Comparison of ENCODE assay signal across 8 cellular contexts in the genomic region with DNA sequence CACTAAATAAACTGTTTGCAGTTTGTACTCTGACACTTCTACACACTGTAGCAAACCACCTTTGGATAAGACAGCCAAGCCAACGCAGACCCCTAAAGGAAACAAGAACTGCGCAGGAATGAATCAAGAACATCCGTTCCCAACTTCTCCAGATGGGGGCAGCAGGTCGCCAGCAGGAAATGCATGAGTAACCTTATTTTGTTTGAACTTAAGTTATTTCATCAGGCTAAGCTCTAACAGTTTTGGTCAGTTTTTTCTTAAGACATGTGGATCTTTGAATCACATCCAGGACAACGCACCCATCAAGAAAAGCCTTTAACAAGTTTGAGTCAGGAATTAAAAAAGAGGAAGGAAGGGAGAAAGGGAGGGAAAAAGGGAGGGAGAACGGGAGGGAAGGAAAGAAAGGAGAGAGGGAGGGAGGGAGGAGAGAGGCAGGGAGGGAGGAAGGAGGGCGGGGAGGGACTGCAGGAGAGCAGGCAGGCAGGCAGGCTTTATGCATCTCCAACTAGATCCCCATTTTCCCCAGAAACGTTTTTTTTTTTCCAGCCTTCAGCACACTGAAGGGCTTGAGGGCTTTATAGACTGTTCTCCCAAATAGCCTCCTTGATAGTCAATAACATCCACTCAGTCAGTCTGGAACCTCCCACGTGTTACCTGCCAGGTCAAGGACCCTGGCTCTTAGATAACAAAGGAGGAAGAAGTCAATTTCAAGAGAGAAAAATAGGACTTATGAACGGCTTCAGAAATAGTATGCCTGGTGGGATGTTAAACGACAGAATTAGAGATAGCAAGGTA. TPM values are rescaled to one million over a fixed set of nuclear protein-coding genes. Genes with fewer than 3 reads are reported as not detected.
A peak's percentile ranks its signal among the peaks of the same experiment; 100 is the strongest.
DNase-seq lines count a peak whose midpoint lies in the region; ATAC-seq, FAIRE-seq and TF ChIP-seq lines count a peak whose summit lies in the region.

No MANE protein-coding gene starts in this region.

- FAIRE-seq in RCC 7860 (lab: Jason Lieb, UNC), result no peak

- no peaks in the 10 kb centered on the region for H3K9me3 Mint-ChIP-seq in Calu3 (ENCODE audit: low read depth, unreplicated experiment)
- no peaks in the 10 kb centered on the region for H3K9me3 Mint-ChIP-seq in activated T-helper 1 cell treated with anti-CD3 and anti-CD28 coated beads, Interleukin-12 subunit alpha, Interleukin-12 subunit beta, Interleukin-2, Interleukin-4 antibody, amounts not matched to agents 30 ng/mL and 10 ng/mL and 1 ng/mL, durations not matched to agents 14 hours and 24 hours and 36 hours
- no peaks in the 10 kb centered on the region for H3K9me3 Mint-ChIP-seq in natural killer cell treated with Interleukin-12 subunit alpha and Interleukin-12 subunit beta and Interleukin-15 and Interleukin-18, amount 100 ng/mL, for 72 hours

- peak; percentile 58 for TF ChIP-seq CTCF in Calu3 (IDR thresholded peaks at IDR 0.05; ENCODE audit: unreplicated experiment)
- peak; percentile 89 for TF ChIP-seq CTCF in fibroblast of mammary gland (conservative IDR thresholded peaks at IDR 0.05; ENCODE audit: control insufficient read depth, insufficient read depth, low read depth, low read length)

- H3K27ac Mint-ChIP-seq in Calu3 (ENCODE audit: unreplicated experiment), result peak overlapping the region; percentile 93
- H3K27ac Mint-ChIP-seq in activated T-helper 1 cell treated with anti-CD3 and anti-CD28 coated beads, Interleukin-12 subunit alpha, Interleukin-12 subunit beta, Interleukin-2, Interleukin-4 antibody, amounts not matched to agents 30 ng/mL and 10 ng/mL and 1 ng/mL, durations not matched to agents 14 hours and 24 hours and 36 hours, result peak overlapping the region; percentile 80
- peak overlapping the region; percentile 38 to 72 for H3K27ac Mint-ChIP-seq in natural killer cell treated with Interleukin-12 subunit alpha and Interleukin-12 subunit beta and Interleukin-15 and Interleukin-18, amount 100 ng/mL, for 72 hours

- peaks cover 1% of the 10 kb centered on the region for H3K27me3 Mint-ChIP-seq in Calu3 (ENCODE audit: unreplicated experiment)
- peaks cover 5% of the 10 kb centered on the region for H3K27me3 Mint-ChIP-seq in activated T-helper 1 cell treated with anti-CD3 and anti-CD28 coated beads, Interleukin-12 subunit alpha, Interleukin-12 subunit beta, Interleukin-2, Interleukin-4 antibody, amounts not matched to agents 30 ng/mL and 10 ng/mL and 1 ng/mL, durations not matched to agents 14 hours and 24 hours and 36 hours (ENCODE audit: insufficient read depth)
- peaks cover 6 to 8% of the 10 kb centered on the region in 2 donors for H3K27me3 Mint-ChIP-seq in natural killer cell treated with Interleukin-12 subunit alpha and Interleukin-12 subunit beta and Interleukin-15 and Interleukin-18, amount 100 ng/mL, for 72 hours

- BruUV-seq in Calu3 (replicated peaks; lab: Mats Ljungman, UMichigan), result no TSS peak

- H3K4me1 Mint-ChIP-seq in Calu3 (ENCODE audit: low read depth, unreplicated experiment), result peaks cover 18% of the 10 kb centered on the region
- H3K4me1 Mint-ChIP-seq in activated T-helper 1 cell treated with anti-CD3 and anti-CD28 coated beads, Interleukin-12 subunit alpha, Interleukin-12 subunit beta, Interleukin-2, Interleukin-4 antibody, amounts not matched to agents 30 ng/mL and 10 ng/mL and 1 ng/mL, durations not matched to agents 14 hours and 24 hours and 36 hours (ENCODE audit: low read depth), result peaks cover 10% of the 10 kb centered on the region
- H3K4me1 Mint-ChIP-seq in natural killer cell treated with Interleukin-12 subunit alpha and Interleukin-12 subunit beta and Interleukin-15 and Interleukin-18, amount 100 ng/mL, for 72 hours (ENCODE audit: low read depth in 2 of 2), result peaks cover 7 to 11% of the 10 kb centered on the region in 2 donors

- peak overlapping the region; percentile 24 for H3K4me3 ChIP-seq in Jurkat, Clone E6-1 (ENCODE audit: low read length)
- H3K4me3 ChIP-seq in fibroblast of mammary gland (ENCODE audit: control insufficient read depth, low read depth, low read length), result peak overlapping the region; percentile 42

- peaks cover 5% of the 10 kb centered on the region for H3K36me3 Mint-ChIP-seq in Calu3 (ENCODE audit: insufficient read depth, unreplicated experiment)
- no peaks in the 10 kb centered on the region for H3K36me3 Mint-ChIP-seq in activated T-helper 1 cell treated with anti-CD3 and anti-CD28 coated beads, Interleukin-12 subunit alpha, Interleukin-12 subunit beta, Interleukin-2, Interleukin-4 antibody, amounts not matched to agents 30 ng/mL and 10 ng/mL and 1 ng/mL, durations not matched to agents 14 hours and 24 hours and 36 hours (ENCODE audit: low read depth)
- no peaks in the 10 kb centered on the region for H3K36me3 Mint-ChIP-seq in natural killer cell treated with Interleukin-12 subunit alpha and Interleukin-12 subunit beta and Interleukin-15 and Interleukin-18, amount 100 ng/mL, for 72 hours

- ATAC-seq in natural killer cell treated with Interleukin-12 subunit alpha and Interleukin-12 subunit beta and Interleukin-15 and Interleukin-18, amount 100 ng/mL, for 72 hours, result peak; percentile 63 to 86

- DNase-seq in Calu3 (peak; percentile 82), RCC 7860 (ENCODE audit: low spot score) (peak; percentile 41), fibroblast of mammary gland (ENCODE audit: low read depth) (peak; percentile 91), GF-D8 (lab: John Stamatoyannopoulos, UW) (no peak)
- DNase-seq in Jurkat, Clone E6-1 (ENCODE audit: low read depth, low spot score), result peak; percentile 79
- peak; percentile 28 for DNase-seq in activated T-helper 1 cell treated with anti-CD3 and anti-CD28 coated beads, Interleukin-12 subunit alpha, Interleukin-12 subunit beta, Interleukin-2, Interleukin-4 antibody, amounts not matched to agents 30 ng/mL and 10 ng/mL and 1 ng/mL, durations not matched to agents 14 hours and 24 hours and 36 hours (ENCODE audit: low spot score)
- peak; percentile 72 for DNase-seq in natural killer cell treated with Interleukin-12 subunit alpha and Interleukin-12 subunit beta and Interleukin-15 and Interleukin-18, amount 100 ng/mL, for 72 hours (ENCODE audit: low spot score)
- peak in 5 of 6 experiments; percentile 4 to 64 (median 34) for DNase-seq in stimulated activated naive CD4-positive, alpha-beta T cell (lab: John Stamatoyannopoulos, UW)

- peak overlapping the region; percentile 64 for H3K4me3 Mint-ChIP-seq in Calu3 (ENCODE audit: low read depth, unreplicated experiment)
- peak overlapping the region; percentile 64 for H3K4me3 Mint-ChIP-seq in activated T-helper 1 cell treated with anti-CD3 and anti-CD28 coated beads, Interleukin-12 subunit alpha, Interleukin-12 subunit beta, Interleukin-2, Interleukin-4 antibody, amounts not matched to agents 30 ng/mL and 10 ng/mL and 1 ng/mL, durations not matched to agents 14 hours and 24 hours and 36 hours
- peak overlapping the region; percentile 49 for H3K4me3 Mint-ChIP-seq in natural killer cell treated with Interleukin-12 subunit alpha and Interleukin-12 subunit beta and Interleukin-15 and Interleukin-18, amount 100 ng/mL, for 72 hours

- CTCF ChIA-PET in Calu3 (lab: Charles Lee), result interaction anchor here (0.5 to 4.7 kb wide), 32 partner anchors 10 to 950 kb away, joined by 3 to 210 read pairs (median 4); partner anchors contain the start of gene JMY

- intact Hi-C loops in Calu3 (cut with micrococcal nuclease; ENCODE audit: unreplicated experiment), result loop anchor here (1.0 to 5.0 kb wide), 7 partner anchors 66 to 948 kb away; no protein-coding TSS in a partner anchor
- intact Hi-C loops in activated T-helper 1 cell treated with anti-CD3 and anti-CD28 coated beads, Interleukin-12 subunit alpha, Interleukin-12 subunit beta, Interleukin-2, Interleukin-4 antibody, amounts not matched to agents 30 ng/mL and 10 ng/mL and 1 ng/mL, durations not matched to agents 14 hours and 24 hours and 36 hours (cut with micrococcal nuclease), result loop anchor here (1.0 to 10.0 kb wide), 9 partner anchors 101 to 949 kb away; partner anchors contain the start of gene JMY

RNA-seq across cellular contexts. Expression of gene BHMT, which starts 22.2 kb away (rescaled TPM):
- total RNA-seq in Calu3 (2022), result not detected in 2 replicates
- not detected for polyA plus RNA-seq in Jurkat, Clone E6-1 (2012; ENCODE audit: insufficient read depth, insufficient read length)
- not detected in 2 replicates for total RNA-seq in activated T-helper 1 cell treated with anti-CD3 and anti-CD28 coated beads, Interleukin-12 subunit alpha, Interleukin-12 subunit beta, Interleukin-2, Interleukin-4 antibody, amounts not matched to agents 30 ng/mL and 10 ng/mL and 1 ng/mL, durations not matched to agents 14 hours and 24 hours and 36 hours
- not detected for total RNA-seq in natural killer cell treated with Interleukin-12 subunit alpha and Interleukin-12 subunit beta and Interleukin-15 and Interleukin-18, amount 100 ng/mL, for 72 hours
